In genomic region chr5:140113699-140114263, GRCh38 we compare ENCODE assay signal across 8 cellular contexts. TPM values are rescaled to one million over a fixed set of nuclear protein-coding genes. Genes with fewer than 3 reads are reported as not detected.
A peak's percentile ranks its signal among the peaks of the same experiment; 100 is the strongest.
DNase-seq lines count a peak whose midpoint lies in the region; ATAC-seq and TF ChIP-seq lines count a peak whose summit lies in the region.

PURA (plus strand) TSS chr5:140114109; CDS start chr5:140114182, 73 bp downstream.

- H3K4me2 ChIP-seq in SU-DHL-6 (ENCODE audit: low read depth, low read length, poor library complexity, severe bottlenecking) = peak within 1 kb of the TSS; percentile 97

- H3K4me1 ChIP-seq in cardiac muscle cell (ENCODE audit: low read depth) = peaks cover 30% of the 10 kb centered on the region
- peaks cover 32 to 72% (median 58%) of the 10 kb centered on the region in 4 donors for H3K4me1 ChIP-seq in transverse colon

- no peaks in the 10 kb centered on the region for H3K9me3 Mint-ChIP-seq in activated naive CD8-positive, alpha-beta T cell treated with anti-CD3 and anti-CD28 coated beads, Interleukin-2, amount 10 ng/mL, durations not matched to agents 7 days and 5 days

- peak; percentile 64 for TF ChIP-seq POLR2A in transverse colon (IDR thresholded peaks at IDR 0.05)

- H2AFZ ChIP-seq in SU-DHL-6 (ENCODE audit: low read depth, low read length, severe bottlenecking) = peak within 1 kb of the TSS; percentile 60

- H4K20me1 ChIP-seq in SU-DHL-6 (ENCODE audit: low read depth, low read length) = peaks cover 44% of the 10 kb centered on the region

- H3K4me3 ChIP-seq in GM12875 (ENCODE audit: low read depth, low read length) (peak within 1 kb of the TSS; percentile 98), SU-DHL-6 (ENCODE audit: insufficient read depth, low read length, poor library complexity, severe bottlenecking) (peak within 1 kb of the TSS; percentile 80), cardiac muscle cell (peak within 1 kb of the TSS; percentile 67), transverse colon (peak within 1 kb of the TSS; percentile 68 to 80 (median 74))

- H3F3A ChIP-seq in SU-DHL-6 (ENCODE audit: insufficient read depth) = peaks cover 43% of the 10 kb centered on the region

- peak; percentile 91 for ATAC-seq in HG02759 (IDR thresholded peaks at IDR 0.05; ENCODE audit: unreplicated experiment)
- ATAC-seq in activated naive CD8-positive, alpha-beta T cell treated with anti-CD3 and anti-CD28 coated beads, Interleukin-2, amount 10 ng/mL, durations not matched to agents 7 days and 5 days (ENCODE audit: low read depth) = peak; percentile 90

- TF ChIP-seq CTCF in GM12875 (IDR thresholded peaks at IDR 0.05; ENCODE audit: borderline replicate concordance, insufficient read depth, low read depth, low read length) (peak; percentile 8; the same call in 1 of the 2 replicates), SU-DHL-6 (IDR thresholded peaks at IDR 0.05; ENCODE audit: insufficient read depth, low read length, poor library complexity, severe bottlenecking) (peak; percentile 24), cardiac muscle cell (IDR thresholded peaks at IDR 0.05; ENCODE audit: low read depth, low read length) (no peak), transverse colon (IDR thresholded peaks at IDR 0.05) (peak in 2 of 5 experiments; percentile 23)

- H3K4me3 Mint-ChIP-seq in activated naive CD8-positive, alpha-beta T cell treated with anti-CD3 and anti-CD28 coated beads, Interleukin-2, amount 10 ng/mL, durations not matched to agents 7 days and 5 days = peak within 1 kb of the TSS; percentile 97

- 2% methylated on average over 42 of the region's 60 CpGs; no CpG with 5 or more reads in 1 of the 2 donors for WGBS in transverse colon (ENCODE audit: low coverage in 1 of 2), 2 donors

- peak within 1 kb of the TSS; percentile 98 for H3K27ac Mint-ChIP-seq in activated naive CD8-positive, alpha-beta T cell treated with anti-CD3 and anti-CD28 coated beads, Interleukin-2, amount 10 ng/mL, durations not matched to agents 7 days and 5 days

- peaks cover 59% of the 10 kb centered on the region for H3K4me1 Mint-ChIP-seq in activated naive CD8-positive, alpha-beta T cell treated with anti-CD3 and anti-CD28 coated beads, Interleukin-2, amount 10 ng/mL, durations not matched to agents 7 days and 5 days

- H3K9ac ChIP-seq in SU-DHL-6 (ENCODE audit: low read length) = peak within 1 kb of the TSS; percentile 79

- H3K79me2 ChIP-seq in SU-DHL-6 (ENCODE audit: insufficient read depth, low read length) = peaks cover 61% of the 10 kb centered on the region

- peaks cover 7% of the 10 kb centered on the region for H3K36me3 ChIP-seq in SU-DHL-6 (ENCODE audit: low read length)
- no peaks in the 10 kb centered on the region for H3K36me3 ChIP-seq in cardiac muscle cell
- no peaks in the 10 kb centered on the region for H3K36me3 ChIP-seq in transverse colon

- peaks cover 18% of the 10 kb centered on the region for H3K27me3 Mint-ChIP-seq in activated naive CD8-positive, alpha-beta T cell treated with anti-CD3 and anti-CD28 coated beads, Interleukin-2, amount 10 ng/mL, durations not matched to agents 7 days and 5 days

- H3K27me3 ChIP-seq in SU-DHL-6 (ENCODE audit: low read length) = no peaks in the 10 kb centered on the region
- H3K27me3 ChIP-seq in cardiac muscle cell = peaks cover 47% of the 10 kb centered on the region
- peaks cover 5% of the 10 kb centered on the region for H3K27me3 ChIP-seq in transverse colon

- peak; percentile 84 for DNase-seq in NCI-H1105 treated with DMSO at 0.1 percent for 48 hours (lab: John Stamatoyannopoulos, UW)
- DNase-seq in activated naive CD8-positive, alpha-beta T cell treated with anti-CD3 and anti-CD28 coated beads, Interleukin-2, amount 10 ng/mL, durations not matched to agents 7 days and 5 days = peak; percentile 96
- peak; percentile 95 to 96 for DNase-seq in cardiac muscle cell (ENCODE audit: low read depth in 1 of 2, low spot score in 1 of 2)
- DNase-seq in pons (ENCODE audit: low spot score) = peak; percentile 81
- DNase-seq in transverse colon = peak; percentile 97

- H3K9me2 ChIP-seq in SU-DHL-6 (replicated peaks; ENCODE audit: insufficient read depth, low read length) = no peaks in the 10 kb centered on the region

- intact Hi-C loops in transverse colon (cut with DNase I; ENCODE audit: low total_unique reads) = no loop called here

- POLR2A ChIA-PET in activated naive CD8-positive, alpha-beta T cell treated with anti-CD3 and anti-CD28 coated beads, Interleukin-2, amount 10 ng/mL, durations not matched to agents 7 days and 5 days (lab: Charles Lee) = interaction anchor here (1.0 to 2.7 kb wide), 3 partner anchors 10 to 19 kb away, joined by 3 to 15 read pairs (median 8); no protein-coding TSS in a partner anchor

- TF ChIP-seq EP300 in transverse colon (IDR thresholded peaks at IDR 0.05; ENCODE audit: low read depth) = no peak

- H3K27ac ChIP-seq in SU-DHL-6 (ENCODE audit: low read depth, low read length) (peak within 1 kb of the TSS; percentile 41), cardiac muscle cell (peak within 1 kb of the TSS; percentile 64), transverse colon (peak within 1 kb of the TSS; percentile 96 to 98 (median 97))

- H3K9me3 ChIP-seq in SU-DHL-6 (ENCODE audit: insufficient read depth, low read length) (no peaks in the 10 kb centered on the region), cardiac muscle cell (ENCODE audit: low read depth) (no peaks in the 10 kb centered on the region), transverse colon (no peaks in the 10 kb centered on the region)

- peaks cover 5% of the 10 kb centered on the region for H3K36me3 Mint-ChIP-seq in activated naive CD8-positive, alpha-beta T cell treated with anti-CD3 and anti-CD28 coated beads, Interleukin-2, amount 10 ng/mL, durations not matched to agents 7 days and 5 days

- in situ Hi-C loops in transverse colon (cut with MboI; ENCODE audit: low pct_ligation_motif_present in 1 of 4, low pct_unique_long_range_greater_than_20kb in 1 of 4, low sequenced_read_pairs in 3 of 4) = no loop called here

RNA-seq across cellular contexts. Expression of gene PURA, which starts in this region (rescaled TPM):
- total RNA-seq in activated naive CD8-positive, alpha-beta T cell treated with anti-CD3 and anti-CD28 coated beads, Interleukin-2, amount 10 ng/mL, durations not matched to agents 7 days and 5 days = 10 to 100 TPM; 19.8 TPM
- total RNA-seq in cardiac muscle cell (6.1 and 9.0 TPM in 2 replicates), transverse colon (10 to 100 TPM in 3 of 4 donors, 1 to 10 TPM in 1; 7.4 to 34.6 (median 18.8) TPM)
- 7.0 and 11.1 TPM in 2 replicates for polyA plus RNA-seq in cardiac muscle cell

Comparison
In these comparisons a context has a peak if more than half of its experiments do, and no peak if none do; other contexts are left out.
1. Peak in every context shown above with its lines: DNase-seq, ATAC-seq, H3K4me3 ChIP-seq and H3K27ac ChIP-seq.
2. H3K27ac ChIP-seq: peak in every context shown above with its lines; median percentile 97 in transverse colon; 64 in cardiac muscle cell; 41 in SU-DHL-6.